12 cellular contexts compared by ENCODE assay signal in the genomic region with DNA sequence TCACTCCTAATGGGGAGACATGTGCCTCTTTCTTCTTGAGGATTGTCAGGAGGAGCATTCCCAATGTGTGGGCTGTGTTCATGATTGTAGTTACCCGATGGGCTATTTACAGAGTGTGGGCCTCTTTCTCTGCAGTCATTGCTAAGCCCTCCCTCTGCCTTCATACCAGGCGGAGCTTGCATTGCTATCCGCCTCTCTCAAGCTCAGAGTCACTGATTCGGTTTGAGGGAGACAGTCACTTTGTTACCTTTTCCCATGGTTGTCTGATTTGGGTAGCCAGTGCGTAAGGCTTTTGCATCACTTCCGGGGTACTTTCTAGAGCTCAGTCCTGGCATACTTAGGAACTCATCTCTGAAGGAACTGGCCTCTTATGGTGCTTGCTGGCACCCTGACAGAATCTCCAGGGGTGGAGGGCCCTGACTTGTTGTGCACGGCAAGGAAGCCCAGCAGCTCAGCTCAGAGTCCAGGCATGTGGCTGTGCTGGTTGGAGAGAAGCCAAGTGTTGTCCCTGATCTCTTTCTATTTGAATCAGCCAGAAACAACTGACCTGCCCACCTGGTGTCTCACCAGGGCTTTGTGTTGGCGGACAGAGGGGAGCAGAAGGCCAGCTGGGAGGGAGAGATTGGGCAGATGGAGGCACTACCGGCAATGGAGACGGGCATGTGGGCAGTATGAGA.
A peak's percentile ranks its signal among the peaks of the same experiment; 100 is the strongest.
DNase-seq lines count a peak whose midpoint lies in the region; FAIRE-seq lines count a peak whose summit lies in the region.
"Had no signal": no experiment of that assay in that cellular context is flagged by ENCODE, and none has a peak within 500 bp of the region (broad histone marks: within the 10 kb centered on the region; RNA-seq: fewer than 3 reads in every experiment).

No MANE protein-coding gene starts in this region.

- no peaks in the 10 kb centered on the region for H3K27me3 ChIP-seq in H7 (ENCODE audit: control insufficient read depth, insufficient read depth, low read length)
- H3K27me3 ChIP-seq: BLaER1 treated with 17β-estradiol and CSF1 and Interleukin-3, amounts not matched to agents 10 nM and 100 nM had no signal

- no peak overlapping the region for H3K4me3 ChIP-seq in H7 (ENCODE audit: insufficient read depth, low read depth, low read length)
- H3K4me3 ChIP-seq: BLaER1 treated with 17β-estradiol and CSF1 and Interleukin-3, amounts not matched to agents 10 nM and 100 nM had no signal

- peak; percentile 58 for DNase-seq in DMS 273 treated with DMSO at 0.1 percent for 48 hours (lab: John Stamatoyannopoulos, UW)
- no peak for DNase-seq in GM19239 (ENCODE audit: insufficient read length, low spot score)
- peak; percentile 87 for DNase-seq in NCI-H69 (lab: John Stamatoyannopoulos, UW)
- DNase-seq in glomerular visceral epithelial cell (ENCODE audit: extremely low spot score) = peak; percentile 15
- no peak for DNase-seq in H7
- no peak for DNase-seq in NCI-H2227 (lab: John Stamatoyannopoulos, UW; ENCODE audit: unreplicated experiment)
- no peak for DNase-seq in activated effector memory CD4-positive, alpha-beta T cell treated with Interleukin-2 at 50 U/mL for 16 hours
- no peak for DNase-seq in activated gamma-delta T cell treated with Interleukin-2 at 50 U/mL for 16 hours
- DNase-seq: left ventricle myocardium superior, NCI-H2227 treated with DMSO at 0.1 percent for 48 hours, RPMI8226 had no signal

- H3K36me3 ChIP-seq in H7 (replicated peaks; ENCODE audit: control insufficient read depth, insufficient read depth, low read length) = no peaks in the 10 kb centered on the region
- H3K36me3 ChIP-seq: BLaER1 treated with 17β-estradiol and CSF1 and Interleukin-3, amounts not matched to agents 10 nM and 100 nM had no signal

- peak; percentile 44 for FAIRE-seq in GM19239 (lab: Jason Lieb, UNC)

Comparison
In these comparisons a context has a peak if more than half of its experiments do, and no peak if none do; other contexts are left out.
1. DNase-seq: peak in DMS 273 treated with DMSO at 0.1 percent for 48 hours (single experiment), NCI-H69 (single experiment) and glomerular visceral epithelial cell (single experiment); none in GM19239 (single experiment), H7 (single experiment), NCI-H2227 (single experiment), activated effector memory CD4-positive, alpha-beta T cell treated with Interleukin-2 at 50 U/mL for 16 hours (single experiment) and activated gamma-delta T cell treated with Interleukin-2 at 50 U/mL for 16 hours (single experiment).